ENCODE assay signal across 10 cellular contexts in genomic region chr15:49645937-49646336, GRCh38. TPM values are rescaled to one million over a fixed set of nuclear protein-coding genes. Genes with fewer than 3 reads are reported as not detected.
A peak's percentile ranks its signal among the peaks of the same experiment; 100 is the strongest.
DNase-seq lines count a peak whose midpoint lies in the region; ATAC-seq and TF ChIP-seq lines count a peak whose summit lies in the region.
"Had no signal": no experiment of that assay in that cellular context is flagged by ENCODE, and none has a peak within 500 bp of the region (broad histone marks: within the 10 kb centered on the region; RNA-seq: fewer than 3 reads in every experiment).

No MANE protein-coding gene starts in this region.

- no peak overlapping the region for H3K4me2 ChIP-seq in trophoblast cell (ENCODE audit: low read length)

- H3K27me3 ChIP-seq in trophoblast cell (ENCODE audit: insufficient read depth, low read length) = no peaks in the 10 kb centered on the region

- H3K79me2 ChIP-seq in trophoblast cell (ENCODE audit: control insufficient read depth, insufficient read depth, low read length, poor library complexity) = no peaks in the 10 kb centered on the region

- no peak overlapping the region for H3K18ac ChIP-seq in trophoblast cell (ENCODE audit: low read length)

- no peak overlapping the region for H2AK5ac ChIP-seq in trophoblast cell (ENCODE audit: low read length)

- H3K9me3 ChIP-seq in trophoblast cell (ENCODE audit: insufficient read depth, low read depth, low read length) = no peaks in the 10 kb centered on the region

- H2BK120ac ChIP-seq in trophoblast cell (ENCODE audit: insufficient read depth, low read length, poor library complexity) = no peak overlapping the region

- H3K23ac ChIP-seq in trophoblast cell (ENCODE audit: low read length) = no peak overlapping the region

- H4K8ac ChIP-seq in trophoblast cell (ENCODE audit: low read depth, low read length) = no peak overlapping the region

- H3K4me3 ChIP-seq in choroid plexus epithelial cell (ENCODE audit: low read depth, low read length) (no peak overlapping the region), trophoblast cell (ENCODE audit: low read depth, low read length) (no peak overlapping the region)

- H3K14ac ChIP-seq in trophoblast cell (ENCODE audit: low read length) = no peak overlapping the region

- H3K4ac ChIP-seq in trophoblast cell (ENCODE audit: low read depth, low read length) = no peak overlapping the region

- no peaks in the 10 kb centered on the region for H3K79me1 ChIP-seq in trophoblast cell (ENCODE audit: low read length)

- peaks cover 0 to 1% of the 10 kb centered on the region in 2 experiments for H3K36me3 ChIP-seq in trophoblast cell (ENCODE audit: control insufficient read depth in 1 of 2, insufficient read depth in 2 of 2, low read length in 2 of 2)

- DNase-seq in EH (ENCODE audit: low read depth) (peak; percentile 85), NCI-H226 (peak; percentile 28), choroid plexus epithelial cell (ENCODE audit: low read depth) (peak; percentile 90), trophoblast cell (peak; percentile 36 to 67), Ammon's horn (ENCODE audit: low spot score) (no peak)
- DNase-seq in effector CD4-positive, alpha-beta T cell = no peak
- DNase-seq: stimulated activated naive CD8-positive, alpha-beta T cell treated with anti-CD3 and anti-CD28 coated beads, Interleukin-15, Interleukin-2, amounts not matched to agents 100 U/mL and 50 U/mL, for 24 hours had no signal

- no peak overlapping the region for H4K12ac ChIP-seq in trophoblast cell (ENCODE audit: low read depth, low read length)

- no peak for TF ChIP-seq CTCF in choroid plexus epithelial cell (conservative IDR thresholded peaks at IDR 0.05; ENCODE audit: low read depth, low read length)

- no peaks in the 10 kb centered on the region for H3K4me1 ChIP-seq in trophoblast cell (ENCODE audit: control insufficient read depth in 1 of 2, insufficient read depth in 2 of 2, low read length in 2 of 2)

- no peak overlapping the region for H3K9ac ChIP-seq in trophoblast cell (ENCODE audit: low read length)

- no peak overlapping the region for H2BK12ac ChIP-seq in trophoblast cell (ENCODE audit: low read length)

- H2AFZ ChIP-seq in trophoblast cell (ENCODE audit: insufficient read depth, low read length, poor library complexity) = no peak overlapping the region

- no peak overlapping the region for H2BK5ac ChIP-seq in trophoblast cell (ENCODE audit: low read depth, low read length, poor library complexity)

- no peak overlapping the region for H3K27ac ChIP-seq in trophoblast cell (ENCODE audit: low read depth, low read length)

- ATAC-seq in GM18502 (IDR thresholded peaks at IDR 0.05; ENCODE audit: poor library complexity, unreplicated experiment) (no peak), GM21390 (IDR thresholded peaks at IDR 0.05; ENCODE audit: unreplicated experiment) (no peak)
- ATAC-seq: esophagus mucosa; stimulated activated naive CD8-positive, alpha-beta T cell treated with anti-CD3 and anti-CD28 coated beads, Interleukin-15, Interleukin-2, amounts not matched to agents 100 U/mL and 50 U/mL, for 24 hours had no signal

- H4K91ac ChIP-seq in trophoblast cell (ENCODE audit: low read depth, low read length) = no peak overlapping the region

RNA-seq across cellular contexts. Expression of gene DTWD1, which starts 25.1 kb away (rescaled TPM):
- 10.1 and 11.2 TPM in 2 replicates for polyA plus RNA-seq in trophoblast cell (2013)

RNA-seq across cellular contexts. Expression of gene FAM227B, which starts 25.3 kb away (rescaled TPM):
- polyA plus RNA-seq in trophoblast cell (2013) = 3.0 and 3.8 TPM in 2 replicates

Comparison
In these comparisons a context has a peak if more than half of its experiments do, and no peak if none do; other contexts are left out.
1. DNase-seq: peak in EH (single experiment), NCI-H226 (single experiment), choroid plexus epithelial cell (single experiment) and trophoblast cell (2 of 2); none in Ammon's horn (single experiment) and effector CD4-positive, alpha-beta T cell (single experiment).